In genomic region chr19:43634068-43634467, GRCh38 we compare ENCODE assay signal across 28 cellular contexts. TPM values are rescaled to one million over a fixed set of nuclear protein-coding genes. Genes with fewer than 3 reads are reported as not detected.
DNase-seq lines count a peak whose midpoint lies in the region; ATAC-seq, FAIRE-seq and TF ChIP-seq lines count a peak whose summit lies in the region.
"Had no signal": no experiment of that assay in that cellular context is flagged by ENCODE, and none has a peak within 500 bp of the region (broad histone marks: within the 10 kb centered on the region; RNA-seq: fewer than 3 reads in every experiment).

No MANE protein-coding gene starts in this region.

- H2BK12ac ChIP-seq in mesenchymal stem cell (ENCODE audit: low read length in 2 of 2): no peak overlapping the region

- H4K91ac ChIP-seq in mesenchymal stem cell (ENCODE audit: low read length): no peak overlapping the region

- no peak overlapping the region for H2BK5ac ChIP-seq in mesenchymal stem cell (ENCODE audit: low read depth, low read length, poor library complexity, severe bottlenecking)

- peaks cover 20% of the 10 kb centered on the region for H3K79me1 ChIP-seq in mesenchymal stem cell (replicated peaks; ENCODE audit: low read length, poor library complexity, severe bottlenecking)

- H3K4ac ChIP-seq in mesenchymal stem cell (ENCODE audit: low read depth in 1 of 2, low read length in 2 of 2): no peak overlapping the region

- H3K27me3 ChIP-seq in HepG2 (ENCODE audit: control insufficient read depth in 1 of 2, insufficient read depth in 2 of 2, low read length in 2 of 2) (no peaks in the 10 kb centered on the region), right lobe of liver (no peaks in the 10 kb centered on the region), mesenchymal stem cell (ENCODE audit: control insufficient read depth in 1 of 2, insufficient read depth in 1 of 2, low read length in 2 of 2) (peaks cover 0 to 18% of the 10 kb centered on the region in 2 experiments), heart right ventricle (peaks cover 0 to 38% (median 0%) of the 10 kb centered on the region in 7 donors)
- H3K27me3 ChIP-seq: suprapubic skin had no signal

- peak overlapping the region; percentile 90 for H3K27ac ChIP-seq in HepG2 (ENCODE audit: extremely low read length, insufficient read depth, low read length)
- H3K27ac ChIP-seq in right lobe of liver: no peak overlapping the region
- H3K27ac ChIP-seq in mesenchymal stem cell (ENCODE audit: low read length, poor library complexity, severe bottlenecking): no peak overlapping the region
- no peak overlapping the region for H3K27ac ChIP-seq in heart right ventricle
- H3K27ac ChIP-seq: SJCRH30, VCaP had no signal

- in situ Hi-C loops in HepG2 (cut with HindIII; ENCODE audit: extremely low pct_ligation_motif_present, low pct_unique_long_range_greater_than_20kb): no loop called here

- no peaks in the 10 kb centered on the region for H4K20me1 ChIP-seq in HepG2 (ENCODE audit: insufficient read depth, low read length)

- H3K4me1 ChIP-seq in HepG2 (ENCODE audit: insufficient read depth, low read length) (peaks cover 56% of the 10 kb centered on the region), right lobe of liver (no peaks in the 10 kb centered on the region), mesenchymal stem cell (ENCODE audit: control insufficient read depth, insufficient read depth, low read depth, low read length) (peaks cover 32% of the 10 kb centered on the region), heart right ventricle (no peaks in the 10 kb centered on the region)
- H3K4me1 ChIP-seq: SJCRH30 had no signal

- peak overlapping the region; percentile 87; the same call in 1 of the 2 replicates for H3K9ac ChIP-seq in HepG2 (ENCODE audit: insufficient read depth, low read depth, low read length)
- H3K9ac ChIP-seq in mesenchymal stem cell (ENCODE audit: low read length): no peak overlapping the region

- no peak for TF ChIP-seq RAD21 in HepG2 (CRISPR knock-in tag; IDR thresholded peaks at IDR 0.05)

- no peaks in the 10 kb centered on the region for H3K79me2 ChIP-seq in HepG2 (ENCODE audit: insufficient read depth, low read length)

- DNase-seq in HepG2 (ENCODE audit: low spot score) (no peak), right lobe of liver (no peak), cerebellar cortex (ENCODE audit: low spot score) (peak; percentile 51), mesenchymal stem cell (no peak), heart right ventricle (no peak)
- DNase-seq: activated CD4-positive, alpha-beta T cell treated with anti-CD3 and anti-CD28 coated beads for 48 hours; amniotic stem cell; CD4-positive, CD25-positive, alpha-beta regulatory T cell; effector memory CD4-positive, alpha-beta T cell; islet precursor cell; Kasumi-1; naive B cell; NCI-H146; NCI-H446 treated with DMSO at 0.1 percent for 48 hours; NCI-H774; SJCRH30; T-helper 9 cell had no signal

- no peaks in the 10 kb centered on the region for H3K36me3 ChIP-seq in HepG2 (replicated peaks in 1 of 2; ENCODE audit: control insufficient read depth in 1 of 2, insufficient read depth in 2 of 2, low read length in 2 of 2)
- no peaks in the 10 kb centered on the region for H3K36me3 ChIP-seq in right lobe of liver
- no peaks in the 10 kb centered on the region for H3K36me3 ChIP-seq in mesenchymal stem cell (ENCODE audit: control insufficient read depth in 1 of 2, insufficient read depth in 2 of 2, low read depth in 1 of 2, low read length in 2 of 2)
- H3K36me3 ChIP-seq in heart right ventricle: no peaks in the 10 kb centered on the region
- H3K36me3 ChIP-seq: SJCRH30, suprapubic skin had no signal

- H2BK120ac ChIP-seq in mesenchymal stem cell (ENCODE audit: low read depth, low read length): peak overlapping the region; percentile 81

- H4K8ac ChIP-seq in mesenchymal stem cell (ENCODE audit: low read length): no peak overlapping the region

- ATAC-seq in HepG2 (no peak), right lobe of liver (no peak), HG03520 (IDR thresholded peaks at IDR 0.05; ENCODE audit: unreplicated experiment) (no peak), heart right ventricle (no peak), GM19397 (IDR thresholded peaks at IDR 0.05; ENCODE audit: unreplicated experiment) (no peak), GM19324 (IDR thresholded peaks at IDR 0.05; ENCODE audit: low FRiP score, unreplicated experiment) (no peak)
- ATAC-seq: stimulated activated memory B cell treated with anti-CD40 and anti-IgM and Interleukin-4, amounts not matched to agents 10 μg/mL and 1 μg/mL and 100 μg/mL, for 72 hours had no signal

- H2AFZ ChIP-seq in HepG2 (ENCODE audit: low read length) (no peak overlapping the region), mesenchymal stem cell (ENCODE audit: low read depth, low read length) (no peak overlapping the region)

- H3K4me2 ChIP-seq in HepG2 (ENCODE audit: low read depth, low read length) (peak overlapping the region; percentile 92; the same call in 1 of the 2 replicates), mesenchymal stem cell (ENCODE audit: low read length, poor library complexity, severe bottlenecking) (no peak overlapping the region)

- TF ChIP-seq CTCF in HepG2 (CRISPR knock-in tag; IDR thresholded peaks at IDR 0.05) (no peak), right lobe of liver (IDR thresholded peaks at IDR 0.05) (no peak), heart right ventricle (IDR thresholded peaks at IDR 0.05) (no peak)

- no TSS peak for BruUV-seq in HepG2 (replicated peaks; lab: Mats Ljungman, UMichigan)

- H2AK5ac ChIP-seq in mesenchymal stem cell (ENCODE audit: low read length, severe bottlenecking): peak overlapping the region; percentile 80

- intact Hi-C loops in HepG2 (cut with micrococcal nuclease; ENCODE audit: unreplicated experiment): loop anchor here (2.0 kb wide), 1 partner anchor 15 kb away; the partner anchor contains the start of gene ZNF428
- intact Hi-C loops in right lobe of liver (cut with DNase I): no loop called here
- intact Hi-C loops in heart right ventricle (cut with DNase I): no loop called here

- no peak overlapping the region for H3K18ac ChIP-seq in mesenchymal stem cell (ENCODE audit: low read depth in 1 of 2, low read length in 2 of 2)

- no peak for FAIRE-seq in HepG2 (lab: Jason Lieb, UNC)
- FAIRE-seq: A204.1, D721Med had no signal

- TF ChIP-seq EP300 in HepG2 (IDR thresholded peaks at IDR 0.05; ENCODE audit: low read depth in 2 of 2, low read length in 2 of 2) (no peak), HepG2 (CRISPR knock-in tag; IDR thresholded peaks at IDR 0.05; ENCODE audit: borderline replicate concordance) (no peak)

- no peak overlapping the region for H2BK15ac ChIP-seq in mesenchymal stem cell (ENCODE audit: low read depth, poor library complexity, severe bottlenecking)

- CTCF ChIA-PET in HepG2 (lab: Yijun Ruan, JAX; ENCODE audit: low intra/inter-chr PET ratio, low total read pairs): no interaction called here

- 95% methylated on average over 5 of the region's 5 CpGs for WGBS in HepG2 (ENCODE audit: low lambda C conversion rate)
- 81% methylated on average over 3 of the region's 5 CpGs for WGBS in right lobe of liver (ENCODE audit: insufficient coverage, low coverage, low lambda C conversion rate, missing lambda C conversion rate)
- WGBS in mesenchymal stem cell: 92% methylated on average over 4 of the region's 5 CpGs
- WGBS in heart right ventricle, 2 donors: 85 to 86% methylated on average over 5 of the region's 5 CpGs

- no peak overlapping the region for H3K4me3 ChIP-seq in HepG2 (replicated peaks in 1 of 3; ENCODE audit: insufficient read depth in 1 of 3, low read depth in 2 of 3, low read length in 3 of 3)
- H3K4me3 ChIP-seq in right lobe of liver: no peak overlapping the region
- no peak overlapping the region for H3K4me3 ChIP-seq in mesenchymal stem cell (ENCODE audit: insufficient read depth in 1 of 2, low read depth in 1 of 2, low read length in 2 of 2)
- H3K4me3 ChIP-seq in heart right ventricle: no peak overlapping the region

- no peak overlapping the region for H3K14ac ChIP-seq in mesenchymal stem cell (ENCODE audit: low read length in 2 of 2)

- no peaks in the 10 kb centered on the region for H3K9me3 ChIP-seq in HepG2 (ENCODE audit: low read length)
- no peaks in the 10 kb centered on the region for H3K9me3 ChIP-seq in right lobe of liver
- H3K9me3 ChIP-seq in mesenchymal stem cell (ENCODE audit: control insufficient read depth, low read length): no peaks in the 10 kb centered on the region
- H3K9me3 ChIP-seq in heart right ventricle: no peaks in the 10 kb centered on the region
- H3K9me3 ChIP-seq: SJCRH30, suprapubic skin had no signal

- POLR2A ChIA-PET in HepG2 (lab: Yijun Ruan, JAX): interaction anchor here (1.7 to 2.3 kb wide), 2 partner anchors 34 to 39 kb away, joined by 10 to 20 read pairs; partner anchors contain the start of genes IRGQ and ZNF576

- no peak for TF ChIP-seq POLR2A in HepG2 (IDR thresholded peaks at IDR 0.05; ENCODE audit: insufficient read depth in 1 of 2, low read depth in 2 of 2, low read length in 2 of 2)
- no peak for TF ChIP-seq POLR2A in right lobe of liver (IDR thresholded peaks at IDR 0.05)

- no peak overlapping the region for H3K23ac ChIP-seq in mesenchymal stem cell (ENCODE audit: low read length in 2 of 2)

RNA-seq across cellular contexts. Expression of gene CADM4, which starts 5.6 kb away (rescaled TPM):
- 6.4 and 16.0 TPM in 2 replicates for total RNA-seq in HepG2 (2016; rRNA removed; fragmentation: Illumina TruSeq; extraction: Trizol)
- 1.9 and 2.0 TPM in 2 replicates for total RNA-seq in HepG2 (2016; cell fraction: cytosol; rRNA removed; fragmentation: Illumina TruSeq; extraction: Trizol; ENCODE audit: low read depth)
- 6.2 and 15.7 TPM in 2 replicates for total RNA-seq in HepG2 (2016; cell fraction: insoluble cytoplasmic fraction; rRNA removed; fragmentation: Illumina TruSeq; extraction: Trizol)
- total RNA-seq in HepG2 (2016; cell fraction: membrane; rRNA removed; fragmentation: Illumina TruSeq; extraction: Trizol): 6.3 and 6.6 TPM in 2 replicates
- 13.7 and 16.1 TPM in 2 replicates for total RNA-seq in HepG2 (2016; cell fraction: nucleus; rRNA removed; fragmentation: Illumina TruSeq; extraction: Trizol)
- 8.5 and 15.4 TPM in 2 replicates for polyA plus RNA-seq in HepG2 (2011; rRNA removed)
- polyA plus RNA-seq in HepG2 (2011; cell fraction: cytosol; rRNA removed): 10.7 and 11.5 TPM in 2 replicates
- 8.7 and 11.0 TPM in 2 replicates for polyA plus RNA-seq in HepG2 (2011; cell fraction: nucleus; rRNA removed)
- polyA plus RNA-seq in HepG2 (2012): 14.2 and 19.2 TPM in 2 replicates
- 3.1 and 3.4 TPM in 2 replicates for polyA plus RNA-seq in HepG2 (2016; cell fraction: cytosol; fragmentation: Illumina TruSeq; extraction: Trizol; ENCODE audit: low read depth)
- polyA plus RNA-seq in HepG2 (2016; cell fraction: insoluble cytoplasmic fraction; fragmentation: Illumina TruSeq; extraction: Trizol; ENCODE audit: low read depth): 7.9 and 9.3 TPM in 2 replicates
- polyA plus RNA-seq in HepG2 (2016; cell fraction: membrane; fragmentation: Illumina TruSeq; extraction: Trizol; ENCODE audit: low read depth): 6.8 and 7.0 TPM in 2 replicates
- 32.5 and 32.9 TPM in 2 replicates for polyA plus RNA-seq in HepG2 (2016; cell fraction: nucleus; fragmentation: Illumina TruSeq; extraction: Trizol; ENCODE audit: insufficient read depth, low read depth)
- 1.1 and 12.4 TPM in 2 replicates for polyA minus RNA-seq in HepG2 (2011; rRNA and poly(A)+ RNA removed; ENCODE audit: low replicate concordance)
- 5.0 and 7.8 TPM in 2 replicates for polyA minus RNA-seq in HepG2 (2011; cell fraction: cytosol; rRNA and poly(A)+ RNA removed)
- 4.0 and 5.5 TPM in 2 replicates for polyA minus RNA-seq in HepG2 (2011; cell fraction: nucleus; rRNA and poly(A)+ RNA removed)
- 1 to 10 TPM; 2.2 to 4.7 (median 3.7) TPM for total RNA-seq in right lobe of liver
- polyA plus RNA-seq in mesenchymal stem cell (2013, experiment 1 of 2): 6.9 TPM
- polyA plus RNA-seq in mesenchymal stem cell (2013, experiment 2 of 2): 6.5 TPM
- total RNA-seq in heart right ventricle: 10 to 100 TPM in 1 of 10 donors, 1 to 10 TPM in 9; 3.0 to 12.3 (median 8.4) TPM
- 1 to 10 TPM; 7.5 to 8.1 TPM for polyA plus RNA-seq in heart right ventricle
- polyA plus RNA-seq: CD4-positive, CD25-positive, alpha-beta regulatory T cell had no signal

RNA-seq across cellular contexts. Expression of gene ZNF428, which starts 14.6 kb away (rescaled TPM):
- total RNA-seq in HepG2 (2016; rRNA removed; fragmentation: Illumina TruSeq; extraction: Trizol) (24.0 and 26.9 TPM in 2 replicates), right lobe of liver (10 to 100 TPM; 10.9 to 16.7 (median 13.3) TPM), heart right ventricle (10 to 100 TPM; 28.1 to 37.6 (median 32.9) TPM)
- 19.4 and 25.5 TPM in 2 replicates for total RNA-seq in HepG2 (2016; cell fraction: cytosol; rRNA removed; fragmentation: Illumina TruSeq; extraction: Trizol; ENCODE audit: low read depth)
- total RNA-seq in HepG2 (2016; cell fraction: insoluble cytoplasmic fraction; rRNA removed; fragmentation: Illumina TruSeq; extraction: Trizol): 20.7 and 27.4 TPM in 2 replicates
- 23.9 and 34.3 TPM in 2 replicates for total RNA-seq in HepG2 (2016; cell fraction: membrane; rRNA removed; fragmentation: Illumina TruSeq; extraction: Trizol)
- total RNA-seq in HepG2 (2016; cell fraction: nucleus; rRNA removed; fragmentation: Illumina TruSeq; extraction: Trizol): 6.5 and 9.5 TPM in 2 replicates
- polyA plus RNA-seq in HepG2 (2011; rRNA removed) (10.4 and 11.5 TPM in 2 replicates), heart right ventricle (10 to 100 TPM; 43.2 to 94.9 TPM)
- polyA plus RNA-seq in HepG2 (2011; cell fraction: cytosol; rRNA removed): 8.0 and 12.3 TPM in 2 replicates
- polyA plus RNA-seq in HepG2 (2011; cell fraction: nucleus; rRNA removed): 6.0 and 6.2 TPM in 2 replicates
- 11.5 and 12.7 TPM in 2 replicates for polyA plus RNA-seq in HepG2 (2012)
- polyA plus RNA-seq in HepG2 (2016; cell fraction: cytosol; fragmentation: Illumina TruSeq; extraction: Trizol; ENCODE audit: low read depth): 19.6 and 22.2 TPM in 2 replicates
- polyA plus RNA-seq in HepG2 (2016; cell fraction: insoluble cytoplasmic fraction; fragmentation: Illumina TruSeq; extraction: Trizol; ENCODE audit: low read depth): 27.6 and 28.2 TPM in 2 replicates
- 25.6 and 28.5 TPM in 2 replicates for polyA plus RNA-seq in HepG2 (2016; cell fraction: membrane; fragmentation: Illumina TruSeq; extraction: Trizol; ENCODE audit: low read depth)
- polyA plus RNA-seq in HepG2 (2016; cell fraction: nucleus; fragmentation: Illumina TruSeq; extraction: Trizol; ENCODE audit: insufficient read depth, low read depth): 19.8 and 22.6 TPM in 2 replicates
- 3.2 and 7.4 TPM in 2 replicates for polyA minus RNA-seq in HepG2 (2011; rRNA and poly(A)+ RNA removed; ENCODE audit: low replicate concordance)
- polyA minus RNA-seq in HepG2 (2011; cell fraction: cytosol; rRNA and poly(A)+ RNA removed): 4.6 and 4.9 TPM in 2 replicates
- 2.1 and 4.6 TPM in 2 replicates for polyA minus RNA-seq in HepG2 (2011; cell fraction: nucleus; rRNA and poly(A)+ RNA removed)
- 22.9 TPM for polyA plus RNA-seq in mesenchymal stem cell (2013, experiment 1 of 2)
- polyA plus RNA-seq in mesenchymal stem cell (2013, experiment 2 of 2): 23.3 TPM

RNA-seq across cellular contexts. Expression of gene SRRM5, which starts 22.2 kb away (rescaled TPM):
- 0.11 TPM in 1 of 2 replicates, not detected in the other for total RNA-seq in HepG2 (2016; rRNA removed; fragmentation: Illumina TruSeq; extraction: Trizol)
- total RNA-seq in HepG2 (2016; cell fraction: cytosol; rRNA removed; fragmentation: Illumina TruSeq; extraction: Trizol; ENCODE audit: low read depth): not detected in 2 replicates
- not detected in 2 replicates for total RNA-seq in HepG2 (2016; cell fraction: insoluble cytoplasmic fraction; rRNA removed; fragmentation: Illumina TruSeq; extraction: Trizol)
- 0.06 TPM in 1 of 2 replicates, not detected in the other for total RNA-seq in HepG2 (2016; cell fraction: membrane; rRNA removed; fragmentation: Illumina TruSeq; extraction: Trizol)
- total RNA-seq in HepG2 (2016; cell fraction: nucleus; rRNA removed; fragmentation: Illumina TruSeq; extraction: Trizol): 0.31 TPM in 1 of 2 replicates, not detected in the other
- polyA plus RNA-seq in HepG2 (2011; rRNA removed): 0.16 TPM in 2 replicates
- 0.03 and 0.08 TPM in 2 replicates for polyA plus RNA-seq in HepG2 (2011; cell fraction: cytosol; rRNA removed)
- polyA plus RNA-seq in HepG2 (2011; cell fraction: nucleus; rRNA removed): 0.61 and 0.79 TPM in 2 replicates
- polyA plus RNA-seq in HepG2 (2012): 0.15 and 0.21 TPM in 2 replicates
- polyA plus RNA-seq in HepG2 (2016; cell fraction: cytosol; fragmentation: Illumina TruSeq; extraction: Trizol; ENCODE audit: low read depth): not detected in 2 replicates
- 0.10 and 0.12 TPM in 2 replicates for polyA plus RNA-seq in HepG2 (2016; cell fraction: insoluble cytoplasmic fraction; fragmentation: Illumina TruSeq; extraction: Trizol; ENCODE audit: low read depth)
- 0.10 TPM in 2 replicates for polyA plus RNA-seq in HepG2 (2016; cell fraction: membrane; fragmentation: Illumina TruSeq; extraction: Trizol; ENCODE audit: low read depth)
- polyA plus RNA-seq in HepG2 (2016; cell fraction: nucleus; fragmentation: Illumina TruSeq; extraction: Trizol; ENCODE audit: insufficient read depth, low read depth): 0.51 and 1.2 TPM in 2 replicates
- 0.18 and 0.23 TPM in 2 replicates for polyA minus RNA-seq in HepG2 (2011; rRNA and poly(A)+ RNA removed; ENCODE audit: low replicate concordance)
- not detected in 2 replicates for polyA minus RNA-seq in HepG2 (2011; cell fraction: cytosol; rRNA and poly(A)+ RNA removed)
- 0.39 and 0.50 TPM in 2 replicates for polyA minus RNA-seq in HepG2 (2011; cell fraction: nucleus; rRNA and poly(A)+ RNA removed)
- total RNA-seq in right lobe of liver: under 1 TPM in 5 of 6 experiments, not detected in 1; 0.09 to 0.37 (median 0.18) TPM
- 0.12 TPM for polyA plus RNA-seq in mesenchymal stem cell (2013, experiment 1 of 2)
- polyA plus RNA-seq in mesenchymal stem cell (2013, experiment 2 of 2): 0.07 TPM
- total RNA-seq in heart right ventricle: under 1 TPM in 8 of 10 donors, not detected in 2; 0.11 to 0.32 (median 0.22) TPM
- 1 to 10 TPM in 1 of 2 donors, under 1 TPM in 1; 0.26 to 1.6 TPM for polyA plus RNA-seq in heart right ventricle
- total RNA-seq: Daoy, skeletal muscle tissue, urinary bladder had no signal

RNA-seq across cellular contexts. Expression of gene PLAUR, which starts 35.9 kb away (rescaled TPM):
- 2.2 and 2.5 TPM in 2 replicates for total RNA-seq in HepG2 (2016; rRNA removed; fragmentation: Illumina TruSeq; extraction: Trizol)
- total RNA-seq in HepG2 (2016; cell fraction: cytosol; rRNA removed; fragmentation: Illumina TruSeq; extraction: Trizol; ENCODE audit: low read depth): 1.1 and 2.5 TPM in 2 replicates
- total RNA-seq in HepG2 (2016; cell fraction: insoluble cytoplasmic fraction; rRNA removed; fragmentation: Illumina TruSeq; extraction: Trizol): 1.8 and 2.2 TPM in 2 replicates
- 1.2 and 2.1 TPM in 2 replicates for total RNA-seq in HepG2 (2016; cell fraction: membrane; rRNA removed; fragmentation: Illumina TruSeq; extraction: Trizol)
- 1.4 and 3.2 TPM in 2 replicates for total RNA-seq in HepG2 (2016; cell fraction: nucleus; rRNA removed; fragmentation: Illumina TruSeq; extraction: Trizol)
- 2.9 and 3.9 TPM in 2 replicates for polyA plus RNA-seq in HepG2 (2011; rRNA removed)
- 2.1 and 2.9 TPM in 2 replicates for polyA plus RNA-seq in HepG2 (2011; cell fraction: cytosol; rRNA removed)
- polyA plus RNA-seq in HepG2 (2011; cell fraction: nucleus; rRNA removed): 8.0 and 8.8 TPM in 2 replicates
- polyA plus RNA-seq in HepG2 (2012): 2.0 and 2.1 TPM in 2 replicates
- 0.71 and 1.1 TPM in 2 replicates for polyA plus RNA-seq in HepG2 (2016; cell fraction: cytosol; fragmentation: Illumina TruSeq; extraction: Trizol; ENCODE audit: low read depth)
- 2.7 and 2.8 TPM in 2 replicates for polyA plus RNA-seq in HepG2 (2016; cell fraction: insoluble cytoplasmic fraction; fragmentation: Illumina TruSeq; extraction: Trizol; ENCODE audit: low read depth)
- polyA plus RNA-seq in HepG2 (2016; cell fraction: membrane; fragmentation: Illumina TruSeq; extraction: Trizol; ENCODE audit: low read depth): 1.1 and 1.3 TPM in 2 replicates
- 6.9 and 8.6 TPM in 2 replicates for polyA plus RNA-seq in HepG2 (2016; cell fraction: nucleus; fragmentation: Illumina TruSeq; extraction: Trizol; ENCODE audit: insufficient read depth, low read depth)
- 2.8 and 50.5 TPM in 2 replicates for polyA minus RNA-seq in HepG2 (2011; rRNA and poly(A)+ RNA removed; ENCODE audit: low replicate concordance)
- 1.3 and 2.9 TPM in 2 replicates for polyA minus RNA-seq in HepG2 (2011; cell fraction: cytosol; rRNA and poly(A)+ RNA removed)
- polyA minus RNA-seq in HepG2 (2011; cell fraction: nucleus; rRNA and poly(A)+ RNA removed): 1.4 and 1.7 TPM in 2 replicates
- 10 to 100 TPM in 1 of 6 experiments, 1 to 10 TPM in 4, under 1 TPM in 1; 0.90 to 13.3 (median 2.3) TPM for total RNA-seq in right lobe of liver
- polyA plus RNA-seq in mesenchymal stem cell (2013, experiment 1 of 2): 83.9 TPM
- polyA plus RNA-seq in mesenchymal stem cell (2013, experiment 2 of 2): 83.9 TPM
- 10 to 100 TPM in 4 of 10 donors, 1 to 10 TPM in 6; 2.1 to 28.6 (median 7.4) TPM for total RNA-seq in heart right ventricle
- polyA plus RNA-seq in heart right ventricle: 10 to 100 TPM in 1 of 2 donors, 1 to 10 TPM in 1; 3.7 to 17.1 TPM

RNA-seq across cellular contexts. Expression of gene ZNF576, which starts 37.7 kb away (rescaled TPM):
- total RNA-seq in HepG2 (2016; rRNA removed; fragmentation: Illumina TruSeq; extraction: Trizol) (9.6 and 10.9 TPM in 2 replicates), right lobe of liver (10 to 100 TPM in 4 of 6 experiments, 1 to 10 TPM in 2; 7.7 to 15.8 (median 10.3) TPM), heart right ventricle (10 to 100 TPM in 9 of 10 donors, 1 to 10 TPM in 1; 8.7 to 15.9 (median 12.7) TPM)
- 8.7 and 10.4 TPM in 2 replicates for total RNA-seq in HepG2 (2016; cell fraction: cytosol; rRNA removed; fragmentation: Illumina TruSeq; extraction: Trizol; ENCODE audit: low read depth)
- total RNA-seq in HepG2 (2016; cell fraction: insoluble cytoplasmic fraction; rRNA removed; fragmentation: Illumina TruSeq; extraction: Trizol): 10.6 and 11.2 TPM in 2 replicates
- total RNA-seq in HepG2 (2016; cell fraction: membrane; rRNA removed; fragmentation: Illumina TruSeq; extraction: Trizol): 13.9 and 14.1 TPM in 2 replicates
- total RNA-seq in HepG2 (2016; cell fraction: nucleus; rRNA removed; fragmentation: Illumina TruSeq; extraction: Trizol): 6.6 and 7.0 TPM in 2 replicates
- polyA plus RNA-seq in HepG2 (2011; rRNA removed) (7.2 and 10.2 TPM in 2 replicates), heart right ventricle (10 to 100 TPM in 1 of 2 donors, 1 to 10 TPM in 1; 6.7 to 20.9 TPM)
- 7.1 and 9.5 TPM in 2 replicates for polyA plus RNA-seq in HepG2 (2011; cell fraction: cytosol; rRNA removed)
- polyA plus RNA-seq in HepG2 (2011; cell fraction: nucleus; rRNA removed): 7.2 and 9.1 TPM in 2 replicates
- 4.1 and 5.6 TPM in 2 replicates for polyA plus RNA-seq in HepG2 (2012)
- 11.9 and 12.6 TPM in 2 replicates for polyA plus RNA-seq in HepG2 (2016; cell fraction: cytosol; fragmentation: Illumina TruSeq; extraction: Trizol; ENCODE audit: low read depth)
- polyA plus RNA-seq in HepG2 (2016; cell fraction: insoluble cytoplasmic fraction; fragmentation: Illumina TruSeq; extraction: Trizol; ENCODE audit: low read depth): 12.1 and 13.5 TPM in 2 replicates
- 12.7 and 17.2 TPM in 2 replicates for polyA plus RNA-seq in HepG2 (2016; cell fraction: membrane; fragmentation: Illumina TruSeq; extraction: Trizol; ENCODE audit: low read depth)
- 8.1 and 10.1 TPM in 2 replicates for polyA plus RNA-seq in HepG2 (2016; cell fraction: nucleus; fragmentation: Illumina TruSeq; extraction: Trizol; ENCODE audit: insufficient read depth, low read depth)
- 10.5 and 15.9 TPM in 2 replicates for polyA minus RNA-seq in HepG2 (2011; rRNA and poly(A)+ RNA removed; ENCODE audit: low replicate concordance)
- polyA minus RNA-seq in HepG2 (2011; cell fraction: cytosol; rRNA and poly(A)+ RNA removed): 3.5 and 5.6 TPM in 2 replicates
- polyA minus RNA-seq in HepG2 (2011; cell fraction: nucleus; rRNA and poly(A)+ RNA removed): 10.2 and 14.8 TPM in 2 replicates
- 14.6 TPM for polyA plus RNA-seq in mesenchymal stem cell (2013, experiment 1 of 2)
- 14.8 TPM for polyA plus RNA-seq in mesenchymal stem cell (2013, experiment 2 of 2)
